In genomic region chr15:48592221-48592731, GRCh38 we compare ENCODE assay signal across 12 cellular contexts. TPM values are rescaled to one million over a fixed set of nuclear protein-coding genes. Genes with fewer than 3 reads are reported as not detected.
DNase-seq lines count a peak whose midpoint lies in the region; ATAC-seq and TF ChIP-seq lines count a peak whose summit lies in the region.
"Had no signal": no experiment of that assay in that cellular context is flagged by ENCODE, and none has a peak within 500 bp of the region (broad histone marks: within the 10 kb centered on the region; RNA-seq: fewer than 3 reads in every experiment).

No MANE protein-coding gene starts in this region.

- ATAC-seq in lower lobe of right lung (peak; percentile 43 to 70), GM18517 (IDR thresholded peaks at IDR 0.05; ENCODE audit: unreplicated experiment) (no peak)

- in situ Hi-C loops in astrocyte of the cerebellum (cut with HindIII; ENCODE audit: low sequenced_read_pairs), result no loop called here

- intact Hi-C loops in lower lobe of right lung (cut with DNase I), result no loop called here

- TF ChIP-seq CTCF in AG09309 (IDR thresholded peaks at IDR 0.05; ENCODE audit: control insufficient read depth, insufficient read depth, low read depth, low read length, missing control alignments) (no peak), astrocyte of the cerebellum (IDR thresholded peaks at IDR 0.05; ENCODE audit: low read depth, low read length, missing control alignments) (no peak), lower lobe of right lung (IDR thresholded peaks at IDR 0.05) (no peak)

- DNase-seq in AG09309 (ENCODE audit: low read depth) (peak; percentile 98), HS-5 (ENCODE audit: low read depth) (peak; percentile 58), astrocyte of the cerebellum (ENCODE audit: low read depth) (peak; percentile 89), lower lobe of right lung (no peak), putamen (ENCODE audit: low spot score) (no peak), RPMI8226 (no peak)
- DNase-seq in central memory CD4-positive, alpha-beta T cell, result no peak
- DNase-seq: activated CD4-positive, alpha-beta T cell treated with anti-CD3 and anti-CD28 coated beads, Interleukin-2, amount 50 U/mL, for 1 hour; COR-L47; GOT3; substantia nigra had no signal

- H3K9me3 ChIP-seq in lower lobe of right lung, result no peaks in the 10 kb centered on the region

- H3K4me3 ChIP-seq in AG09309 (ENCODE audit: control insufficient read depth, low read depth, low read length), result no peak overlapping the region
- no peak overlapping the region for H3K4me3 ChIP-seq in astrocyte of the cerebellum (ENCODE audit: low read depth, low read length)
- H3K4me3 ChIP-seq in lower lobe of right lung, result no peak overlapping the region

- no peaks in the 10 kb centered on the region for H3K4me1 ChIP-seq in lower lobe of right lung

- peaks cover 5% of the 10 kb centered on the region for H3K36me3 ChIP-seq in lower lobe of right lung

- H3K27me3 ChIP-seq in lower lobe of right lung (ENCODE audit: low read depth), result no peaks in the 10 kb centered on the region

- H3K27ac ChIP-seq in lower lobe of right lung, result no peak overlapping the region

RNA-seq across cellular contexts. Expression of gene FBN1, which starts 53.2 kb away (rescaled TPM):
- total RNA-seq in lower lobe of right lung, result 75.3 TPM

Comparison
In these comparisons a context has a peak if more than half of its experiments do, and no peak if none do; other contexts are left out.
1. DNase-seq: peak in AG09309 (single experiment), HS-5 (single experiment) and astrocyte of the cerebellum (single experiment); none in lower lobe of right lung (single experiment), putamen (single experiment), central memory CD4-positive, alpha-beta T cell (single experiment) and RPMI8226 (single experiment).